In genomic region chr16:88339926-88340754, GRCh38 we compare ENCODE assay signal across 15 cellular contexts. TPM values are rescaled to one million over a fixed set of nuclear protein-coding genes. Genes with fewer than 3 reads are reported as not detected.
DNase-seq lines count a peak whose midpoint lies in the region; ATAC-seq and TF ChIP-seq lines count a peak whose summit lies in the region.
"Had no signal": no experiment of that assay in that cellular context is flagged by ENCODE, and none has a peak within 500 bp of the region (broad histone marks: within the 10 kb centered on the region; RNA-seq: fewer than 3 reads in every experiment).

No MANE protein-coding gene starts in this region.

- no peak for ATAC-seq in Right ventricle myocardium superior (ENCODE audit: poor library complexity)
- ATAC-seq in esophagus mucosa: peak; percentile 48
- ATAC-seq in HG02588 (IDR thresholded peaks at IDR 0.05; ENCODE audit: unreplicated experiment): no peak

- no peak for TF ChIP-seq CTCF in right atrium auricular region (IDR thresholded peaks at IDR 0.05)

- no peak overlapping the region for H3K27ac ChIP-seq in right atrium auricular region
- H3K27ac ChIP-seq: KMS-11, ovary, sigmoid colon had no signal

- peaks cover 0 to 10% of the 10 kb centered on the region in 2 donors for H3K9me3 ChIP-seq in right atrium auricular region
- H3K9me3 ChIP-seq: ovary, sigmoid colon had no signal

- H3K27me3 ChIP-seq in right atrium auricular region: no peaks in the 10 kb centered on the region
- H3K27me3 ChIP-seq: ovary had no signal

- no peaks in the 10 kb centered on the region for H3K36me3 ChIP-seq in right atrium auricular region
- H3K36me3 ChIP-seq: ovary, sigmoid colon had no signal

- no peaks in the 10 kb centered on the region for H3K4me1 ChIP-seq in right atrium auricular region
- H3K4me1 ChIP-seq: sigmoid colon had no signal

- intact Hi-C loops in Right ventricle myocardium superior (cut with DNase I): no loop called here

- H3K4me3 ChIP-seq in right atrium auricular region: no peak overlapping the region
- H3K4me3 ChIP-seq: ovary, sigmoid colon had no signal

- peak; percentile 31 for DNase-seq in Right ventricle myocardium superior
- no peak for DNase-seq in right atrium auricular region (ENCODE audit: low spot score)
- peak; percentile 76 for DNase-seq in NCI-H2196 (lab: John Stamatoyannopoulos, UW; ENCODE audit: unreplicated experiment)
- DNase-seq in stimulated activated naive CD4-positive, alpha-beta T cell (lab: John Stamatoyannopoulos, UW): no peak
- no peak for DNase-seq in CD1c-positive myeloid dendritic cell (ENCODE audit: extremely low spot score)
- DNase-seq: EL, foreskin melanocyte, hypothalamus, mammary epithelial cell, ovary, RPMI8226, sigmoid colon had no signal

RNA-seq across cellular contexts. Expression of gene ZNF469, which starts 42.6 kb away (rescaled TPM):
- 0.94 TPM for total RNA-seq in Right ventricle myocardium superior
- total RNA-seq in right atrium auricular region: under 1 TPM; 0.56 to 0.83 TPM
- total RNA-seq in esophagus mucosa: 0.24 TPM

Comparison
In these comparisons a context has a peak if more than half of its experiments do, and no peak if none do; other contexts are left out.
1. DNase-seq: peak in Right ventricle myocardium superior (single experiment) and NCI-H2196 (single experiment); none in right atrium auricular region (single experiment), stimulated activated naive CD4-positive, alpha-beta T cell (0 of 6) and CD1c-positive myeloid dendritic cell (single experiment).